Comparison of ENCODE assay signal across 2 cellular contexts in genomic region chr11:40292636-40293585, GRCh38.
TF ChIP-seq lines count a peak whose summit lies in the region.

No MANE protein-coding gene starts in this region.

TF ChIP-seq in liver, 16 proteins besides CTCF, POLR2A, EP300 and RAD21 (continued from another document):
- TF ChIP-seq REST (IDR thresholded peaks at IDR 0.05) (no peak), GABPA (IDR thresholded peaks at IDR 0.05 in 1 of 2, conservative IDR thresholded peaks at IDR 0.05 in 1 of 2) (no peak), JUND (IDR thresholded peaks at IDR 0.05) (no peak), TAF1 (conservative IDR thresholded peaks at IDR 0.05) (no peak), NR2F2 (IDR thresholded peaks at IDR 0.05) (no peak), ATF3 (IDR thresholded peaks at IDR 0.05) (no peak), MAX (IDR thresholded peaks at IDR 0.05) (no peak), ZBTB33 (IDR thresholded peaks at IDR 0.05) (no peak), EGR1 (IDR thresholded peaks at IDR 0.05; ENCODE audit: low read depth in 2 of 2) (no peak), FOXA1 (IDR thresholded peaks at IDR 0.05) (no peak), SP1 (IDR thresholded peaks at IDR 0.05) (no peak)
TF ChIP-seq in liver: peak in this region for 0.

TF ChIP-seq in HepG2, 621 proteins besides CTCF, POLR2A, EP300 and RAD21 (continued from another document):
- TF ChIP-seq ZNF704 (CRISPR knock-in tag; IDR thresholded peaks at IDR 0.05; ENCODE audit: borderline replicate concordance), result no peak
- TF ChIP-seq RFXANK (CRISPR knock-in tag; IDR thresholded peaks at IDR 0.05), result no peak
- no peak for TF ChIP-seq IRF9 (CRISPR knock-in tag; IDR thresholded peaks at IDR 0.05; ENCODE audit: borderline replicate concordance)
- no peak for TF ChIP-seq ZNF260 (CRISPR knock-in tag; IDR thresholded peaks at IDR 0.05; ENCODE audit: borderline replicate concordance, low read depth)
- TF ChIP-seq ZNF570 (CRISPR knock-in tag; IDR thresholded peaks at IDR 0.05; ENCODE audit: borderline replicate concordance), result no peak
- TF ChIP-seq IKZF4 (CRISPR knock-in tag; IDR thresholded peaks at IDR 0.05; ENCODE audit: borderline replicate concordance, low read depth, not compliant biosample characterization), result no peak
- TF ChIP-seq MLLT10 (CRISPR knock-in tag; IDR thresholded peaks at IDR 0.05), result no peak
- no peak for TF ChIP-seq NFIB (CRISPR knock-in tag; IDR thresholded peaks at IDR 0.05; ENCODE audit: borderline replicate concordance)
- TF ChIP-seq REL (CRISPR knock-in tag; conservative IDR thresholded peaks at IDR 0.05), result no peak
